Comparison of ENCODE assay signal across 8 cellular contexts in the genomic region with DNA sequence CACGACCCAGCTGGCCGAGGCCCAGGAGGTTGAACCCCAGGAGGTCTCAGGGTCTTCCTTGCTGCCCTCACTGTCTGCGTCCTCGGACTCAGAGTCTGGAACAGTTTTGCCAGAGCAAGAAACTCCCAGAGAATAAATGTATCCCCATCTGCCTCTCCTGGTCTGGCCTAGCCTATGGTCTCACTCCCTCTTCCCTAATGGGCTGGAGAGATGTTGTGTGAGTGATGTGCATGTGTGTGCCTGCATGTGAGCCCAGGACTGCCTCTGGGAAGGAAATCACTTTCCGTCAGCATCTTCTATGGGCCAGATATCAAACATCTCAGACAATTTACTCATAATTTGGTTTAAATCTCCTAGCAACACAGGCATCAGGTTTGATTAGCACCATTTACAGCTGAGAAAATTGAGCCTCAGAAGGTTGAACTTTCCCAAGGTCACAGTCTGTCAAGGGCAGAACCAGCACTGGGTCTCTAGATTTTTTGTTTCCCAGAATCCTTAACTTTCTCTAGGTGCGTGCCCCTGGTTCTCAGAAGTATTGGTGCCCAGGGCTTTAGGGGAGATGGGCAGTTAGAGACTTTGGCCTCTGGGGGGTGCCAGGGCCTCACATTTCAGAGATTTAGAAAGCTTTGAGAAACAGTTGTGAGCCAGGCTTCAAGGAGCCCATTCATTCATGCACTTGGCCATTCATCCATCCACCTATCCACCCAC. TPM values are rescaled to one million over a fixed set of nuclear protein-coding genes. Genes with fewer than 3 reads are reported as not detected.
A peak's percentile ranks its signal among the peaks of the same experiment; 100 is the strongest.
DNase-seq lines count a peak whose midpoint lies in the region; ATAC-seq and TF ChIP-seq lines count a peak whose summit lies in the region.

No MANE protein-coding gene starts in this region.

- POLR2A ChIA-PET in activated CD4-positive, alpha-beta memory T cell treated with anti-CD3 and anti-CD28 coated beads for 36 hours (lab: Charles Lee), result no interaction called here

- H3K36me3 ChIP-seq in left ventricle myocardium inferior, result no peaks in the 10 kb centered on the region

- no peak overlapping the region for H3K4me3 Mint-ChIP-seq in activated CD4-positive, alpha-beta memory T cell treated with anti-CD3 and anti-CD28 coated beads for 36 hours

- CTCF ChIA-PET in activated CD4-positive, alpha-beta memory T cell treated with anti-CD3 and anti-CD28 coated beads for 36 hours (lab: Charles Lee), result interaction anchor here (0.6 to 1.3 kb wide), 6 partner anchors 65 to 170 kb away, joined by 3 to 5 read pairs (median 3); no protein-coding TSS in a partner anchor

- H3K36me3 Mint-ChIP-seq in activated CD4-positive, alpha-beta memory T cell treated with anti-CD3 and anti-CD28 coated beads for 36 hours, result no peaks in the 10 kb centered on the region

- H3K27me3 ChIP-seq in left ventricle myocardium inferior (ENCODE audit: low read depth), result no peaks in the 10 kb centered on the region

- H3K27ac ChIP-seq in left ventricle myocardium inferior (replicated peaks), result no peak overlapping the region

- no peak for ATAC-seq in stimulated activated naive CD8-positive, alpha-beta T cell treated with anti-CD3 and anti-CD28 coated beads, Interleukin-15, Interleukin-2, amounts not matched to agents 100 U/mL and 50 U/mL, for 24 hours
- ATAC-seq in GM19328 (IDR thresholded peaks at IDR 0.05; ENCODE audit: unreplicated experiment), result no peak
- no peak for ATAC-seq in HG03097 (IDR thresholded peaks at IDR 0.05; ENCODE audit: low FRiP score, unreplicated experiment)

- H3K27me3 Mint-ChIP-seq in activated CD4-positive, alpha-beta memory T cell treated with anti-CD3 and anti-CD28 coated beads for 36 hours, result no peaks in the 10 kb centered on the region

- DNase-seq in NCI-H345 (lab: John Stamatoyannopoulos, UW) (peak; percentile 19), NCI-H345 treated with DMSO at 0.1 percent for 48 hours (lab: John Stamatoyannopoulos, UW; ENCODE audit: unreplicated experiment) (no peak), LNCaP clone FGC (ENCODE audit: low read depth) (no peak), left ventricle myocardium inferior (no peak)
- peak; percentile 38 for DNase-seq in activated CD4-positive, alpha-beta memory T cell treated with anti-CD3 and anti-CD28 coated beads for 36 hours
- DNase-seq in stimulated activated naive CD8-positive, alpha-beta T cell treated with anti-CD3 and anti-CD28 coated beads, Interleukin-15, Interleukin-2, amounts not matched to agents 100 U/mL and 50 U/mL, for 24 hours, result peak; percentile 22

- H3K4me3 ChIP-seq in LNCaP clone FGC (ENCODE audit: low read depth, low read length), result no peak overlapping the region
- no peak overlapping the region for H3K4me3 ChIP-seq in left ventricle myocardium inferior

- no peaks in the 10 kb centered on the region for H3K4me1 Mint-ChIP-seq in activated CD4-positive, alpha-beta memory T cell treated with anti-CD3 and anti-CD28 coated beads for 36 hours (ENCODE audit: low read depth)

- H3K27ac Mint-ChIP-seq in activated CD4-positive, alpha-beta memory T cell treated with anti-CD3 and anti-CD28 coated beads for 36 hours, result no peak overlapping the region

- intact Hi-C loops in activated CD4-positive, alpha-beta memory T cell treated with anti-CD3 and anti-CD28 coated beads for 36 hours (cut with micrococcal nuclease), result loop anchor here (1.0 kb wide), 1 partner anchor 160 kb away; no protein-coding TSS in a partner anchor
- intact Hi-C loops in left ventricle myocardium inferior (cut with micrococcal nuclease), result loop anchor here (10.0 kb wide), 1 partner anchor 159 kb away; the partner anchor contains the start of gene ELN

- TF ChIP-seq CTCF in LNCaP clone FGC (IDR thresholded peaks at IDR 0.05; ENCODE audit: control insufficient read depth, extremely low read depth, insufficient read depth) (peak; percentile 59), left ventricle myocardium inferior (IDR thresholded peaks at IDR 0.05; ENCODE audit: borderline replicate concordance) (peak; percentile 78)

- H3K9me3 Mint-ChIP-seq in activated CD4-positive, alpha-beta memory T cell treated with anti-CD3 and anti-CD28 coated beads for 36 hours, result no peaks in the 10 kb centered on the region

- H3K4me1 ChIP-seq in left ventricle myocardium inferior, result peaks cover 18% of the 10 kb centered on the region

- H3K9me3 ChIP-seq in left ventricle myocardium inferior (replicated peaks), result no peaks in the 10 kb centered on the region

RNA-seq across cellular contexts. Expression of gene TMEM270, which starts 4.9 kb away (rescaled TPM):
- total RNA-seq in activated CD4-positive, alpha-beta memory T cell treated with anti-CD3 and anti-CD28 coated beads for 36 hours, result not detected
- not detected for total RNA-seq in left ventricle myocardium inferior

RNA-seq across cellular contexts. Expression of gene METTL27, which starts 23.6 kb away (rescaled TPM):
- total RNA-seq in activated CD4-positive, alpha-beta memory T cell treated with anti-CD3 and anti-CD28 coated beads for 36 hours, result 1 to 10 TPM; 1.7 to 2.3 TPM
- 0.44 TPM for total RNA-seq in left ventricle myocardium inferior

RNA-seq across cellular contexts. Expression of gene CLDN4, which starts 35.1 kb away (rescaled TPM):
- total RNA-seq in activated CD4-positive, alpha-beta memory T cell treated with anti-CD3 and anti-CD28 coated beads for 36 hours, result under 1 TPM; 0.14 to 0.17 TPM
- 0.27 TPM for total RNA-seq in left ventricle myocardium inferior

Comparison
In these comparisons a context has a peak if more than half of its experiments do, and no peak if none do; other contexts are left out.
1. DNase-seq: peak in NCI-H345 (single experiment), activated CD4-positive, alpha-beta memory T cell treated with anti-CD3 and anti-CD28 coated beads for 36 hours (single experiment) and stimulated activated naive CD8-positive, alpha-beta T cell treated with anti-CD3 and anti-CD28 coated beads, Interleukin-15, Interleukin-2, amounts not matched to agents 100 U/mL and 50 U/mL, for 24 hours (single experiment); none in NCI-H345 treated with DMSO at 0.1 percent for 48 hours (single experiment), LNCaP clone FGC (single experiment) and left ventricle myocardium inferior (single experiment).